In genomic region chr6:46129634-46130505, GRCh38 we compare ENCODE assay signal across 8 cellular contexts. TPM values are rescaled to one million over a fixed set of nuclear protein-coding genes. Genes with fewer than 3 reads are reported as not detected.
DNase-seq lines count a peak whose midpoint lies in the region; ATAC-seq and TF ChIP-seq lines count a peak whose summit lies in the region.

TSS of gene ENPP4 (plus strand) at chr6:46129989. CDS start at chr6:46139584, 9,595 bp downstream.

- peak within 1 kb of the TSS; percentile 44 for H4K12ac ChIP-seq in trophoblast cell (ENCODE audit: low read depth, low read length)

- H3K4me2 ChIP-seq in trophoblast cell (ENCODE audit: low read length): peak within 1 kb of the TSS; percentile 96

- no peak within 1 kb of the TSS for H2AK5ac ChIP-seq in trophoblast cell (ENCODE audit: low read length)

- ATAC-seq in heart left ventricle: peak; percentile 99 to 100 (median 100)

- H3K23ac ChIP-seq in trophoblast cell (ENCODE audit: low read length): no peak within 1 kb of the TSS

- peak within 1 kb of the TSS; percentile 17 for H4K91ac ChIP-seq in trophoblast cell (ENCODE audit: low read depth, low read length)

- peak within 1 kb of the TSS; percentile 37 for H3K4ac ChIP-seq in trophoblast cell (ENCODE audit: low read depth, low read length)

- H2BK12ac ChIP-seq in trophoblast cell (ENCODE audit: low read length): no peak within 1 kb of the TSS

- DNase-seq in GDM1 (lab: John Stamatoyannopoulos, UW): peak; percentile 93
- peak; percentile 74 to 83 for DNase-seq in HAP-1 (ENCODE audit: low spot score in 2 of 2)
- DNase-seq in NAMALWA (ENCODE audit: low spot score): peak; percentile 95
- DNase-seq in SKM-1 (lab: John Stamatoyannopoulos, UW; ENCODE audit: unreplicated experiment): peak; percentile 82
- DNase-seq in activated naive CD8-positive, alpha-beta T cell treated with anti-CD3 and anti-CD28 coated beads, Interleukin-2, amount 50 U/mL, for 16 hours (ENCODE audit: low read depth, low spot score): peak; percentile 75
- peak; percentile 82 to 93 (median 90) for DNase-seq in heart left ventricle
- peak; percentile 84 to 95 for DNase-seq in trophoblast cell
- peak; percentile 72 to 87 for DNase-seq in tibial nerve (ENCODE audit: low spot score in 2 of 2)

- peak within 1 kb of the TSS; percentile 35 for H3K18ac ChIP-seq in trophoblast cell (ENCODE audit: low read length)

- TF ChIP-seq EP300 in tibial nerve (IDR thresholded peaks at IDR 0.05): peak; percentile 33 to 85

- 1% methylated on average over 39 to 61 of the region's 61 CpGs for WGBS in heart left ventricle, 4 donors
- WGBS in trophoblast cell (ENCODE audit: extremely low coverage, insufficient coverage, insufficient read length): no CpG with 5 or more reads among the region's 61 CpGs
- 1 to 2% methylated on average over 41 to 44 of the region's 61 CpGs for WGBS in tibial nerve, 2 donors

- H3K4me3 ChIP-seq in HAP-1 (peak within 1 kb of the TSS; percentile 60), heart left ventricle (peak within 1 kb of the TSS; percentile 47 to 98 (median 74)), trophoblast cell (ENCODE audit: low read depth, low read length) (peak within 1 kb of the TSS; percentile 81), tibial nerve (peak within 1 kb of the TSS; percentile 77 to 87 (median 84))

- peak in 6 of 12 donors; percentile 9 to 35 (median 16) for TF ChIP-seq CTCF in heart left ventricle (IDR thresholded peaks at IDR 0.05)
- TF ChIP-seq CTCF in tibial nerve (IDR thresholded peaks at IDR 0.05): peak in 4 of 5 experiments; percentile 6 to 38 (median 10)

- H3K14ac ChIP-seq in trophoblast cell (ENCODE audit: low read length): peak within 1 kb of the TSS; percentile 22

- H2AFZ ChIP-seq in trophoblast cell (ENCODE audit: insufficient read depth, low read length, poor library complexity): peak within 1 kb of the TSS; percentile 92

- H2BK5ac ChIP-seq in trophoblast cell (ENCODE audit: low read depth, low read length, poor library complexity): no peak within 1 kb of the TSS

- peak within 1 kb of the TSS; percentile 57 for H3K9ac ChIP-seq in trophoblast cell (ENCODE audit: low read length)

- H2BK120ac ChIP-seq in trophoblast cell (ENCODE audit: insufficient read depth, low read length, poor library complexity): no peak within 1 kb of the TSS

- H3K9me3 ChIP-seq in HAP-1 (no peaks in the 10 kb centered on the region), heart left ventricle (no peaks in the 10 kb centered on the region), trophoblast cell (ENCODE audit: insufficient read depth, low read depth, low read length) (no peaks in the 10 kb centered on the region), tibial nerve (no peaks in the 10 kb centered on the region)

- H3K27ac ChIP-seq in heart left ventricle: peak within 1 kb of the TSS; percentile 43 to 86 (median 82)
- H3K27ac ChIP-seq in trophoblast cell (ENCODE audit: low read depth, low read length): no peak within 1 kb of the TSS
- peak within 1 kb of the TSS; percentile 80 to 89 (median 87) for H3K27ac ChIP-seq in tibial nerve

- in situ Hi-C loops in HAP-1 (cut with MboI; ENCODE audit: low sequenced_read_pairs): no loop called here

- intact Hi-C loops in heart left ventricle (cut with DNase I): no loop called here

- H3K4me1 ChIP-seq in HAP-1 (peaks cover 3% of the 10 kb centered on the region; the same call in 1 of the 2 replicates), heart left ventricle (peaks cover 0 to 34% (median 15%) of the 10 kb centered on the region in 12 donors), trophoblast cell (ENCODE audit: control insufficient read depth in 1 of 2, insufficient read depth in 2 of 2, low read length in 2 of 2) (peaks cover 0 to 4% of the 10 kb centered on the region in 2 experiments), tibial nerve (peaks cover 0 to 24% (median 0%) of the 10 kb centered on the region in 4 donors)

- peak within 1 kb of the TSS; percentile 71 for H4K8ac ChIP-seq in trophoblast cell (ENCODE audit: low read depth, low read length)

- TF ChIP-seq POLR2A in heart left ventricle (IDR thresholded peaks at IDR 0.05) (peak in 1 of 2 donors; percentile 82), tibial nerve (IDR thresholded peaks at IDR 0.05) (peak; percentile 77 to 83)

- H3K79me1 ChIP-seq in trophoblast cell (ENCODE audit: low read length): peaks cover 4% of the 10 kb centered on the region

- H3K27me3 ChIP-seq in HAP-1 (ENCODE audit: low read depth) (no peaks in the 10 kb centered on the region), heart left ventricle (no peaks in the 10 kb centered on the region), trophoblast cell (ENCODE audit: insufficient read depth, low read length) (no peaks in the 10 kb centered on the region), tibial nerve (no peaks in the 10 kb centered on the region)

- H3K36me3 ChIP-seq in HAP-1 (replicated peaks) (no peaks in the 10 kb centered on the region), heart left ventricle (no peaks in the 10 kb centered on the region), trophoblast cell (ENCODE audit: control insufficient read depth in 1 of 2, insufficient read depth in 2 of 2, low read length in 2 of 2) (no peaks in the 10 kb centered on the region), tibial nerve (no peaks in the 10 kb centered on the region)

- H3K79me2 ChIP-seq in trophoblast cell (ENCODE audit: control insufficient read depth, insufficient read depth, low read length, poor library complexity): no peaks in the 10 kb centered on the region

RNA-seq across cellular contexts. Expression of gene ENPP4, which starts in this region (rescaled TPM):
- total RNA-seq in heart left ventricle: 10 to 100 TPM; 17.6 to 29.2 (median 20.6) TPM
- 10 to 100 TPM in 1 of 2 donors, 1 to 10 TPM in 1; 8.0 to 39.6 TPM for polyA plus RNA-seq in heart left ventricle
- polyA plus RNA-seq in trophoblast cell (2013): 1.4 and 1.5 TPM in 2 replicates
- 10 to 100 TPM; 13.8 to 22.0 (median 18.9) TPM for total RNA-seq in tibial nerve
